Comparison of ENCODE assay signal across 1 cellular context in the genomic region with DNA sequence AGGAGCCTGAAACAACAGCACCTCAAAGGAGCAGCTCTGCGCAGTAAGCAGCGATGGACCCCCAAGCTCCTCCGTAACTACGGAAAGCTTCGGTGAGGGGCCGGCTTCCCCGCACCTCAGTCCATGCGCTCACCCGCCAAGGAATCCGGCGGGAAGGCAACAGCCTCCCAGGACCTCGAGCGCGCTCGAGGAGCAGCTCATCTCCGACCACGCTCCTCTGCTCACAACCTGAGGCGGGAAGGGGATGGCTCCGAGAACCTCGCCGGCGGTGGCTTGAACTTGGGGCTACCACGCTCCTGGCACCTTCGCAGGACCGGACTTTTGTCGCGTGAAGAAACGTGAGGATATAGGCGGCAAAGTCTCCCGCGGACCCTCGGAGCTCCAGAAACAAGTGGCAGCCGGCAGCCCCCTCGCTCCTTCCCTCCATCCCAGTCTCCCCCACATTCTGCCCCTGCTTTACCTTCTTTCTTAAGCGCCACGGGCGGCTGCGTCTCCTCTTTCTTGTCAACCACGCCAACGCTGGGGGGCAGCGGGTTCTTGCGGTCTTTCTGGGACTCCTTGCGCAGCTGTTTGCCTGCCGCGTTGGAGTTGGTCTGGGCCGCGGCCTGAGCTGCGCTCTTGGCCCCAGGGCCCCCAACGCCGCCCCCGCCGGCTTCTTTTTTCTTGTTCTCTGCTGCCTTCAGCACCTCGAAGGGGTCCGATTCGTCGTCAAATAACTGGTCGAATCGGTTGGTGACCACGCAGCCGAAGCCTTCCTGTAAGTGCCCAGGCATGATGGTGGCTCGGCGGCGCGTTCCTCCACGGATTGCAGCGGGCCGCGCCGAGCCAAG.
TF ChIP-seq lines count a peak whose summit lies in the region.

No MANE protein-coding gene starts in this region.

TF ChIP-seq in HepG2, 621 proteins besides CTCF, POLR2A, EP300 and RAD21 (continued from another document and continues in another):
- TF ChIP-seq, protein P1, sequence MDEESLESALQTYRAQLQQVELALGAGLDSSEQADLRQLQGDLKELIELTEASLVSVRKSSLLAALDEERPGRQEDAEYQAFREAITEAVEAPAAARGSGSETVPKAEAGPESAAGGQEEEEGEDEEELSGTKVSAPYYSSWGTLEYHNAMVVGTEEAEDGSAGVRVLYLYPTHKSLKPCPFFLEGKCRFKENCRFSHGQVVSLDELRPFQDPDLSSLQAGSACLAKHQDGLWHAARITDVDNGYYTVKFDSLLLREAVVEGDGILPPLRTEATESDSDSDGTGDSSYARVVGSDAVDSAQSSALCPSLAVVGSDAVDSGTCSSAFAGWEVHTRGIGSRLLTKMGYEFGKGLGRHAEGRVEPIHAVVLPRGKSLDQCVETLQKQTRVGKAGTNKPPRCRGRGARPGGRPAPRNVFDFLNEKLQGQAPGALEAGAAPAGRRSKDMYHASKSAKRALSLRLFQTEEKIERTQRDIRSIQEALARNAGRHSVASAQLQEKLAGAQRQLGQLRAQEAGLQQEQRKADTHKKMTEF (CRISPR knock-in tag; IDR thresholded peaks at IDR 0.05), result no peak; the same call in 1 of the 2 replicates
- no peak for TF ChIP-seq NFYB (CRISPR knock-in tag; IDR thresholded peaks at IDR 0.05)
- no peak; the same call in 1 of the 2 replicates for TF ChIP-seq ZNF577 (CRISPR knock-in tag; IDR thresholded peaks at IDR 0.05; ENCODE audit: borderline replicate concordance, low read depth)
- TF ChIP-seq MIER3 (CRISPR knock-in tag; IDR thresholded peaks at IDR 0.05; ENCODE audit: borderline replicate concordance), result no peak
- TF ChIP-seq GLI4 (CRISPR knock-in tag; IDR thresholded peaks at IDR 0.05; ENCODE audit: borderline replicate concordance), result no peak
- TF ChIP-seq ZNF629 (CRISPR knock-in tag; conservative IDR thresholded peaks at IDR 0.05), result no peak
- TF ChIP-seq, protein P2, sequence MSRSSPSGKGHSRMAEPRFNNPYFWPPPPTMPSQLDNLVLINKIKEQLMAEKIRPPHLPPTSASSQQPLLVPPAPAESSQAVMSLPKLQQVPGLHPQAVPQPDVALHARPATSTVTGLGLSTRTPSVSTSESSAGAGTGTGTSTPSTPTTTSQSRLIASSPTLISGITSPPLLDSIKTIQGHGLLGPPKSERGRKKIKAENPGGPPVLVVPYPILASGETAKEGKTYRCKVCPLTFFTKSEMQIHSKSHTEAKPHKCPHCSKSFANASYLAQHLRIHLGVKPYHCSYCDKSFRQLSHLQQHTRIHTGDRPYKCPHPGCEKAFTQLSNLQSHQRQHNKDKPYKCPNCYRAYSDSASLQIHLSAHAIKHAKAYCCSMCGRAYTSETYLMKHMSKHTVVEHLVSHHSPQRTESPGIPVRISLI (CRISPR knock-in tag; IDR thresholded peaks at IDR 0.05; ENCODE audit: borderline replicate concordance), result 0 out of 2 replicates have a peak, but pooled peaks have one; percentile 39
- no peak; the same call in 1 of the 2 replicates for TF ChIP-seq MXD4 (CRISPR knock-in tag; IDR thresholded peaks at IDR 0.05)
- TF ChIP-seq, protein P3, sequence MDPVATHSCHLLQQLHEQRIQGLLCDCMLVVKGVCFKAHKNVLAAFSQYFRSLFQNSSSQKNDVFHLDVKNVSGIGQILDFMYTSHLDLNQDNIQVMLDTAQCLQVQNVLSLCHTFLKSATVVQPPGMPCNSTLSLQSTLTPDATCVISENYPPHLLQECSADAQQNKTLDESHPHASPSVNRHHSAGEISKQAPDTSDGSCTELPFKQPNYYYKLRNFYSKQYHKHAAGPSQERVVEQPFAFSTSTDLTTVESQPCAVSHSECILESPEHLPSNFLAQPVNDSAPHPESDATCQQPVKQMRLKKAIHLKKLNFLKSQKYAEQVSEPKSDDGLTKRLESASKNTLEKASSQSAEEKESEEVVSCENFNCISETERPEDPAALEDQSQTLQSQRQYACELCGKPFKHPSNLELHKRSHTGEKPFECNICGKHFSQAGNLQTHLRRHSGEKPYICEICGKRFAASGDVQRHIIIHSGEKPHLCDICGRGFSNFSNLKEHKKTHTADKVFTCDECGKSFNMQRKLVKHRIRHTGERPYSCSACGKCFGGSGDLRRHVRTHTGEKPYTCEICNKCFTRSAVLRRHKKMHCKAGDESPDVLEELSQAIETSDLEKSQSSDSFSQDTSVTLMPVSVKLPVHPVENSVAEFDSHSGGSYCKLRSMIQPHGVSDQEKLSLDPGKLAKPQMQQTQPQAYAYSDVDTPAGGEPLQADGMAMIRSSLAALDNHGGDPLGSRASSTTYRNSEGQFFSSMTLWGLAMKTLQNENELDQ (CRISPR knock-in tag; IDR thresholded peaks at IDR 0.05; ENCODE audit: borderline replicate concordance), result no peak
- peak; percentile 28; the same call in 1 of the 2 replicates for TF ChIP-seq HOXA5 (CRISPR knock-in tag; IDR thresholded peaks at IDR 0.05)
- TF ChIP-seq, protein P4, sequence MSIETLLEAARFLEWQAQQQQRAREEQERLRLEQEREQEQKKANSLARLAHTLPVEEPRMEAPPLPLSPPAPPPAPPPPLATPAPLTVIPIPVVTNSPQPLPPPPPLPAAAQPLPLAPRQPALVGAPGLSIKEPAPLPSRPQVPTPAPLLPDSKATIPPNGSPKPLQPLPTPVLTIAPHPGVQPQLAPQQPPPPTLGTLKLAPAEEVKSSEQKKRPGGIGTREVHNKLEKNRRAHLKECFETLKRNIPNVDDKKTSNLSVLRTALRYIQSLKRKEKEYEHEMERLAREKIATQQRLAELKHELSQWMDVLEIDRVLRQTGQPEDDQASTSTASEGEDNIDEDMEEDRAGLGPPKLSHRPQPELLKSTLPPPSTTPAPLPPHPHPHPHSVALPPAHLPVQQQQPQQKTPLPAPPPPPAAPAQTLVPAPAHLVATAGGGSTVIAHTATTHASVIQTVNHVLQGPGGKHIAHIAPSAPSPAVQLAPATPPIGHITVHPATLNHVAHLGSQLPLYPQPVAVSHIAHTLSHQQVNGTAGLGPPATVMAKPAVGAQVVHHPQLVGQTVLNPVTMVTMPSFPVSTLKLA (IDR thresholded peaks at IDR 0.05), result no peak
- TF ChIP-seq KDM4B (CRISPR knock-in tag; IDR thresholded peaks at IDR 0.05), result no peak
- peak; percentile 54; the same call in 1 of the 2 replicates for TF ChIP-seq NRL (CRISPR knock-in tag; IDR thresholded peaks at IDR 0.05; ENCODE audit: borderline replicate concordance)
- no peak for TF ChIP-seq IKZF1 (IDR thresholded peaks at IDR 0.05)
- no peak for TF ChIP-seq ZNF563 (CRISPR knock-in tag; IDR thresholded peaks at IDR 0.05)
- TF ChIP-seq JARID2 (CRISPR knock-in tag; IDR thresholded peaks at IDR 0.05; ENCODE audit: insufficient replicate concordance), result peak; percentile 13
- TF ChIP-seq KLF6 (CRISPR knock-in tag; IDR thresholded peaks at IDR 0.05), result 0 out of 2 replicates have a peak, but pooled peaks have one; percentile 42
- no peak; the same call in 1 of the 2 replicates for TF ChIP-seq ZNF296 (CRISPR knock-in tag; conservative IDR thresholded peaks at IDR 0.05)
- TF ChIP-seq, protein P5, sequence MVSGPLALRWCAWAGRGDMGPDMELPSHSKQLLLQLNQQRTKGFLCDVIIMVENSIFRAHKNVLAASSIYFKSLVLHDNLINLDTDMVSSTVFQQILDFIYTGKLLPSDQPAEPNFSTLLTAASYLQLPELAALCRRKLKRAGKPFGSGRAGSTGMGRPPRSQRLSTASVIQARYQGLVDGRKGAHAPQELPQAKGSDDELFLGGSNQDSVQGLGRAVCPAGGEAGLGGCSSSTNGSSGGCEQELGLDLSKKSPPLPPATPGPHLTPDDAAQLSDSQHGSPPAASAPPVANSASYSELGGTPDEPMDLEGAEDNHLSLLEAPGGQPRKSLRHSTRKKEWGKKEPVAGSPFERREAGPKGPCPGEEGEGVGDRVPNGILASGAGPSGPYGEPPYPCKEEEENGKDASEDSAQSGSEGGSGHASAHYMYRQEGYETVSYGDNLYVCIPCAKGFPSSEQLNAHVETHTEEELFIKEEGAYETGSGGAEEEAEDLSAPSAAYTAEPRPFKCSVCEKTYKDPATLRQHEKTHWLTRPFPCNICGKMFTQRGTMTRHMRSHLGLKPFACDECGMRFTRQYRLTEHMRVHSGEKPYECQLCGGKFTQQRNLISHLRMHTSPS (CRISPR knock-in tag; IDR thresholded peaks at IDR 0.05; ENCODE audit: low read depth), result no peak
- TF ChIP-seq, protein P6, sequence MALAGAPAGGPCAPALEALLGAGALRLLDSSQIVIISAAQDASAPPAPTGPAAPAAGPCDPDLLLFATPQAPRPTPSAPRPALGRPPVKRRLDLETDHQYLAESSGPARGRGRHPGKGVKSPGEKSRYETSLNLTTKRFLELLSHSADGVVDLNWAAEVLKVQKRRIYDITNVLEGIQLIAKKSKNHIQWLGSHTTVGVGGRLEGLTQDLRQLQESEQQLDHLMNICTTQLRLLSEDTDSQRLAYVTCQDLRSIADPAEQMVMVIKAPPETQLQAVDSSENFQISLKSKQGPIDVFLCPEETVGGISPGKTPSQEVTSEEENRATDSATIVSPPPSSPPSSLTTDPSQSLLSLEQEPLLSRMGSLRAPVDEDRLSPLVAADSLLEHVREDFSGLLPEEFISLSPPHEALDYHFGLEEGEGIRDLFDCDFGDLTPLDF (CRISPR knock-in tag; IDR thresholded peaks at IDR 0.05), result no peak
- TF ChIP-seq, protein P7, sequence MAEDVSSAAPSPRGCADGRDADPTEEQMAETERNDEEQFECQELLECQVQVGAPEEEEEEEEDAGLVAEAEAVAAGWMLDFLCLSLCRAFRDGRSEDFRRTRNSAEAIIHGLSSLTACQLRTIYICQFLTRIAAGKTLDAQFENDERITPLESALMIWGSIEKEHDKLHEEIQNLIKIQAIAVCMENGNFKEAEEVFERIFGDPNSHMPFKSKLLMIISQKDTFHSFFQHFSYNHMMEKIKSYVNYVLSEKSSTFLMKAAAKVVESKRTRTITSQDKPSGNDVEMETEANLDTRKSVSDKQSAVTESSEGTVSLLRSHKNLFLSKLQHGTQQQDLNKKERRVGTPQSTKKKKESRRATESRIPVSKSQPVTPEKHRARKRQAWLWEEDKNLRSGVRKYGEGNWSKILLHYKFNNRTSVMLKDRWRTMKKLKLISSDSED (CRISPR knock-in tag; IDR thresholded peaks at IDR 0.05), result no peak
- TF ChIP-seq ZNF230 (CRISPR knock-in tag; IDR thresholded peaks at IDR 0.05), result no peak
- TF ChIP-seq ZNF17 (CRISPR knock-in tag; IDR thresholded peaks at IDR 0.05), result no peak
- TF ChIP-seq ARNT2 (CRISPR knock-in tag; IDR thresholded peaks at IDR 0.05; ENCODE audit: low read depth), result no peak
- TF ChIP-seq, protein P8, sequence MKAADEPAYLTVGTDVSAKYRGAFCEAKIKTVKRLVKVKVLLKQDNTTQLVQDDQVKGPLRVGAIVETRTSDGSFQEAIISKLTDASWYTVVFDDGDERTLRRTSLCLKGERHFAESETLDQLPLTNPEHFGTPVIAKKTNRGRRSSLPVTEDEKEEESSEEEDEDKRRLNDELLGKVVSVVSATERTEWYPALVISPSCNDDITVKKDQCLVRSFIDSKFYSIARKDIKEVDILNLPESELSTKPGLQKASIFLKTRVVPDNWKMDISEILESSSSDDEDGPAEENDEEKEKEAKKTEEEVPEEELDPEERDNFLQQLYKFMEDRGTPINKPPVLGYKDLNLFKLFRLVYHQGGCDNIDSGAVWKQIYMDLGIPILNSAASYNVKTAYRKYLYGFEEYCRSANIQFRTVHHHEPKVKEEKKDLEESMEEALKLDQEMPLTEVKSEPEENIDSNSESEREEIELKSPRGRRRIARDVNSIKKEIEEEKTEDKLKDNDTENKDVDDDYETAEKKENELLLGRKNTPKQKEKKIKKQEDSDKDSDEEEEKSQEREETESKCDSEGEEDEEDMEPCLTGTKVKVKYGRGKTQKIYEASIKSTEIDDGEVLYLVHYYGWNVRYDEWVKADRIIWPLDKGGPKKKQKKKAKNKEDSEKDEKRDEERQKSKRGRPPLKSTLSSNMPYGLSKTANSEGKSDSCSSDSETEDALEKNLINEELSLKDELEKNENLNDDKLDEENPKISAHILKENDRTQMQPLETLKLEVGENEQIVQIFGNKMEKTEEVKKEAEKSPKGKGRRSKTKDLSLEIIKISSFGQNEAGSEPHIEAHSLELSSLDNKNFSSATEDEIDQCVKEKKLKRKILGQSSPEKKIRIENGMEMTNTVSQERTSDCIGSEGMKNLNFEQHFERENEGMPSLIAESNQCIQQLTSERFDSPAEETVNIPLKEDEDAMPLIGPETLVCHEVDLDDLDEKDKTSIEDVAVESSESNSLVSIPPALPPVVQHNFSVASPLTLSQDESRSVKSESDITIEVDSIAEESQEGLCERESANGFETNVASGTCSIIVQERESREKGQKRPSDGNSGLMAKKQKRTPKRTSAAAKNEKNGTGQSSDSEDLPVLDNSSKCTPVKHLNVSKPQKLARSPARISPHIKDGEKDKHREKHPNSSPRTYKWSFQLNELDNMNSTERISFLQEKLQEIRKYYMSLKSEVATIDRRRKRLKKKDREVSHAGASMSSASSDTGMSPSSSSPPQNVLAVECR (CRISPR knock-in tag; IDR thresholded peaks at IDR 0.05; ENCODE audit: borderline replicate concordance), result 0 out of 2 replicates have a peak, but pooled peaks have one; percentile 8
- no peak for TF ChIP-seq ZNF484 (CRISPR knock-in tag; IDR thresholded peaks at IDR 0.05; ENCODE audit: borderline replicate concordance, low read depth)
- no peak for TF ChIP-seq KDM3A (CRISPR knock-in tag; IDR thresholded peaks at IDR 0.05; ENCODE audit: low read depth)
- TF ChIP-seq EEA1 (CRISPR knock-in tag; IDR thresholded peaks at IDR 0.05; ENCODE audit: borderline replicate concordance), result no peak; the same call in 1 of the 2 replicates
- 0 out of 2 replicates have a peak, but pooled peaks have one; percentile 63 for TF ChIP-seq AKAP8 (CRISPR knock-in tag; IDR thresholded peaks at IDR 0.05)
- TF ChIP-seq, protein P9, sequence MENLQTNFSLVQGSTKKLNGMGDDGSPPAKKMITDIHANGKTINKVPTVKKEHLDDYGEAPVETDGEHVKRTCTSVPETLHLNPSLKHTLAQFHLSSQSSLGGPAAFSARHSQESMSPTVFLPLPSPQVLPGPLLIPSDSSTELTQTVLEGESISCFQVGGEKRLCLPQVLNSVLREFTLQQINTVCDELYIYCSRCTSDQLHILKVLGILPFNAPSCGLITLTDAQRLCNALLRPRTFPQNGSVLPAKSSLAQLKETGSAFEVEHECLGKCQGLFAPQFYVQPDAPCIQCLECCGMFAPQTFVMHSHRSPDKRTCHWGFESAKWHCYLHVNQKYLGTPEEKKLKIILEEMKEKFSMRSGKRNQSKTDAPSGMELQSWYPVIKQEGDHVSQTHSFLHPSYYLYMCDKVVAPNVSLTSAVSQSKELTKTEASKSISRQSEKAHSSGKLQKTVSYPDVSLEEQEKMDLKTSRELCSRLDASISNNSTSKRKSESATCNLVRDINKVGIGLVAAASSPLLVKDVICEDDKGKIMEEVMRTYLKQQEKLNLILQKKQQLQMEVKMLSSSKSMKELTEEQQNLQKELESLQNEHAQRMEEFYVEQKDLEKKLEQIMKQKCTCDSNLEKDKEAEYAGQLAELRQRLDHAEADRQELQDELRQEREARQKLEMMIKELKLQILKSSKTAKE (CRISPR knock-in tag; IDR thresholded peaks at IDR 0.05; ENCODE audit: borderline replicate concordance), result no peak
- TF ChIP-seq ZBTB42 (CRISPR knock-in tag; IDR thresholded peaks at IDR 0.05), result peak; percentile 46; the same call in 1 of the 2 replicates
- TF ChIP-seq, protein P10, sequence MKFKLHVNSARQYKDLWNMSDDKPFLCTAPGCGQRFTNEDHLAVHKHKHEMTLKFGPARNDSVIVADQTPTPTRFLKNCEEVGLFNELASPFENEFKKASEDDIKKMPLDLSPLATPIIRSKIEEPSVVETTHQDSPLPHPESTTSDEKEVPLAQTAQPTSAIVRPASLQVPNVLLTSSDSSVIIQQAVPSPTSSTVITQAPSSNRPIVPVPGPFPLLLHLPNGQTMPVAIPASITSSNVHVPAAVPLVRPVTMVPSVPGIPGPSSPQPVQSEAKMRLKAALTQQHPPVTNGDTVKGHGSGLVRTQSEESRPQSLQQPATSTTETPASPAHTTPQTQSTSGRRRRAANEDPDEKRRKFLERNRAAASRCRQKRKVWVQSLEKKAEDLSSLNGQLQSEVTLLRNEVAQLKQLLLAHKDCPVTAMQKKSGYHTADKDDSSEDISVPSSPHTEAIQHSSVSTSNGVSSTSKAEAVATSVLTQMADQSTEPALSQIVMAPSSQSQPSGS (CRISPR knock-in tag; IDR thresholded peaks at IDR 0.05), result no peak
- TF ChIP-seq ZZZ3 (CRISPR knock-in tag; IDR thresholded peaks at IDR 0.05; ENCODE audit: borderline replicate concordance), result no peak
- peak; percentile 62; the same call in 1 of the 2 replicates for TF ChIP-seq ZNF891 (CRISPR knock-in tag; IDR thresholded peaks at IDR 0.05)
- no peak for TF ChIP-seq ZNF441 (CRISPR knock-in tag; IDR thresholded peaks at IDR 0.05; ENCODE audit: borderline replicate concordance)
- no peak; the same call in 1 of the 2 replicates for TF ChIP-seq ZNF225 (CRISPR knock-in tag; IDR thresholded peaks at IDR 0.05)
